In genomic region chr2:23687214-23687613, GRCh38 we compare ENCODE assay signal across 15 cellular contexts.
"Had no signal": no experiment of that assay in that cellular context is flagged by ENCODE, and none has a peak within 500 bp of the region (broad histone marks: within the 10 kb centered on the region; RNA-seq: fewer than 3 reads in every experiment).

No MANE protein-coding gene starts in this region.

- FAIRE-seq: small intestine had no signal

- H3K27me3 ChIP-seq: tibial artery, upper lobe of right lung had no signal

- DNase-seq: cortex of kidney; dorsolateral prefrontal cortex; effector CD8-positive, alpha-beta T cell; foreskin melanocyte; head of caudate nucleus; hippocampal formation; left colon; mesendoderm; naive B cell; right cardiac atrium; small intestine; stimulated activated CD4-positive, alpha-beta T cell treated with anti-CD3 and anti-CD28 coated beads, Interleukin-2, amount 100 ng/mL, for 48 hours; stimulated activated naive CD4-positive, alpha-beta T cell treated with Interleukin-2 at 50 U/mL for 16 hours; tibial artery; upper lobe of right lung had no signal

- ATAC-seq: left colon, right cardiac atrium, upper lobe of right lung had no signal

- H3K9me3 ChIP-seq: tibial artery, upper lobe of right lung had no signal

- H3K36me3 ChIP-seq: upper lobe of right lung had no signal

- H3K4me1 ChIP-seq: tibial artery, upper lobe of right lung had no signal

- H3K4me3 ChIP-seq: dorsolateral prefrontal cortex, tibial artery, upper lobe of right lung had no signal

- H3K27ac ChIP-seq: dorsolateral prefrontal cortex, tibial artery, upper lobe of right lung had no signal
